Comparison of ENCODE assay signal across 8 cellular contexts in the genomic region with DNA sequence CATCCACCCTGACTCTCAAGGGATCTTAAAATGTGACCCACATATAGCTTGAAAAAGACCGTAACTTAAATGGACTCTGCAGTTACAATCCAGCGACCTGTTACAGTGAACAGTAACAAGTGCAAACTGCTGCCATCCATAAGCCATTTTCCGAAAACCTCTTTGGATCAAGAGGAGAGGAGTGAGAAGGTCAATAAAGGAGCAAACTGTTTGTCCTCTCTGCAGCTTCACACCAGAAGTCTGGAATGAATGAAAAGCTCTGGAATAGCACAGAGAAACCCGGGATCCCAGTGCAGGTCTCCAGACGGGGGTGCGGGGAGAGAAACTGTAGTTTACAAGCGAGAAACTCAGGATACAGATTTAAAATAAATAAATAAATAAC. TPM values are rescaled to one million over a fixed set of nuclear protein-coding genes. Genes with fewer than 3 reads are reported as not detected.
DNase-seq lines count a peak whose midpoint lies in the region; ATAC-seq and TF ChIP-seq lines count a peak whose summit lies in the region.

No MANE protein-coding gene starts in this region.

- DNase-seq in NAMALWA (ENCODE audit: low spot score) (peak; percentile 48), breast epithelium (ENCODE audit: low spot score in 2 of 2) (no peak), lower lobe of right lung (no peak), tibial nerve (ENCODE audit: low spot score in 2 of 2) (no peak), EL (no peak), putamen (ENCODE audit: low spot score) (no peak)

- TF ChIP-seq CTCF in breast epithelium (IDR thresholded peaks at IDR 0.05) (no peak), lower lobe of right lung (IDR thresholded peaks at IDR 0.05) (no peak), tibial nerve (IDR thresholded peaks at IDR 0.05) (no peak)

- ATAC-seq in lower lobe of right lung (peak in 1 of 2 donors; percentile 2), GM21390 (IDR thresholded peaks at IDR 0.05; ENCODE audit: unreplicated experiment) (no peak)

- H3K27me3 ChIP-seq in breast epithelium (no peaks in the 10 kb centered on the region), lower lobe of right lung (ENCODE audit: low read depth) (no peaks in the 10 kb centered on the region), tibial nerve (no peaks in the 10 kb centered on the region)

- no peak for TF ChIP-seq POLR2A in breast epithelium (IDR thresholded peaks at IDR 0.05)
- no peak for TF ChIP-seq POLR2A in tibial nerve (IDR thresholded peaks at IDR 0.05)

- H3K27ac ChIP-seq in breast epithelium (peak overlapping the region in 1 of 2 donors; percentile 66), lower lobe of right lung (peak overlapping the region; percentile 72), tibial nerve (peak overlapping the region in 3 of 4 donors; percentile 50 to 78 (median 78))

- peak overlapping the region; percentile 51; the same call in 1 of the 2 replicates for H3K9ac ChIP-seq in ES-I3 (ENCODE audit: low read depth, low read length)

- H3K4me3 ChIP-seq in breast epithelium (peak overlapping the region; percentile 71 to 86 (median 75)), lower lobe of right lung (peak overlapping the region; percentile 81), tibial nerve (peak overlapping the region; percentile 59 to 92 (median 80))

- H3K36me3 ChIP-seq in ES-I3 (ENCODE audit: insufficient read depth, low read length) (no peaks in the 10 kb centered on the region; the same call in 1 of the 2 replicates), breast epithelium (no peaks in the 10 kb centered on the region), lower lobe of right lung (peaks cover 22% of the 10 kb centered on the region), tibial nerve (peaks cover 0 to 22% (median 0%) of the 10 kb centered on the region in 3 donors)

- H3K4me1 ChIP-seq in ES-I3 (ENCODE audit: insufficient read depth, low read length) (no peaks in the 10 kb centered on the region), breast epithelium (no peaks in the 10 kb centered on the region), lower lobe of right lung (peaks cover 16% of the 10 kb centered on the region), tibial nerve (peaks cover 0 to 27% (median 13%) of the 10 kb centered on the region in 4 donors)

- no peak for TF ChIP-seq EP300 in tibial nerve (IDR thresholded peaks at IDR 0.05)

- H3K9me3 ChIP-seq in ES-I3 (ENCODE audit: control insufficient read depth, insufficient read depth, low read length): no peaks in the 10 kb centered on the region
- H3K9me3 ChIP-seq in breast epithelium: no peaks in the 10 kb centered on the region
- H3K9me3 ChIP-seq in lower lobe of right lung: no peaks in the 10 kb centered on the region
- H3K9me3 ChIP-seq in tibial nerve: no peaks in the 10 kb centered on the region

- intact Hi-C loops in breast epithelium (cut with DNase I; ENCODE audit: low total_unique reads) (no loop called here), lower lobe of right lung (cut with DNase I) (no loop called here)

- 2 to 6% methylated on average over 7 of the region's 7 CpGs for WGBS in tibial nerve, 2 donors

RNA-seq across cellular contexts. Expression of gene ZDHHC21, which starts 0.7 kb away (rescaled TPM):
- 10 to 100 TPM; 11.2 to 29.1 (median 11.5) TPM for total RNA-seq in breast epithelium
- 19.7 TPM for total RNA-seq in lower lobe of right lung
- 10 to 100 TPM; 12.0 to 18.4 (median 16.1) TPM for total RNA-seq in tibial nerve

RNA-seq across cellular contexts. Expression of gene CER1, which starts 30.0 kb away (rescaled TPM):
- total RNA-seq in breast epithelium (not detected), lower lobe of right lung (not detected), tibial nerve (1 to 10 TPM in 1 of 4 donors, not detected in 3; 1.5 TPM)
